Comparison of ENCODE assay signal across 11 cellular contexts in the genomic region with DNA sequence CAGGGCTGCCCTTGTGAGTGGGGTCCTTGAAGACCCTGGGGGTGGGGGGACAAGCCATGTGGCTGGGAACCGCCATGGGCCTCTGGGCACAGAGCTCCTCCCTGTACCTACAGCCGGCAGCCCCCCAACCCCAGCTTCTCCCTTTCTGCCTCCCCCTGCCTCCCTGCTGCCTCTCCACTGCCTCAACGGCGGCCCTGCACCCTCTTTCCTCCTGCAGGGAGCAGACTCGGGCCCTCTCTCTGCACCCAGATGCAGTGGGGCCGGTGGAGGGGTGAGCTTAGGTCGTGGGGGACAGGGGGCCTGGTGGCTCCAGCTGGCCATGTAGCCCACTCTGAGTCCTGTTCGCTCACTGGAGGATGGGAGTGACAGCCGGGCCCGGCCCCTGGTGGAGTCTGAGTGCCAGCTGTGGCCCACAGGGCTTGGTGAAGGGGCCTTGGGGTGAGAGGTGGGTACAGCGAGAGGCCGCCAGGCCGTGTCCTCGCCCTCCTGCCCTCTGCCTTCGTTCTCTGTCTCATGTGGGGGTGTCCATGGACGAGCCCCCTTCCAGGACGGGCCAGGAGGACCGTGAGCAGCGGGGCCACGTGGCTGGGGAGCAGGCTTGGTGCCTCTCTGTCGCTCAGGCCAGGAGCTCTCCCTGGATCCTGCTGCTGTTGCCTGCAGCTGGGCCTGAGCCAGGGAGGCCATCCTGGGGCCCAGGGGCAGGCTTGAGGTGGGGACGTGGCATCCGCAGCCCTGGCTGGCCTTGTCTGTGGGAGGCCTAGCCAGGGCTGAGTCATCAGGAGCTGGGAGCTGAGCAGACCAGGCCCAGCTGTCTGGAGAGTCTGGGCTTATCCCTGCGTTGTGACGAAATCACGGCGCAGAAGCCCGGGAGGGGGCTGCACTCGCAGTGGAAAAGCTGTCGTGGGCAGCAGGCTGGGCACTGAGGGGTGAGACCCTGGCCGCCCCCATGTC.
DNase-seq lines count a peak whose midpoint lies in the region; ATAC-seq and TF ChIP-seq lines count a peak whose summit lies in the region.
"Had no signal": no experiment of that assay in that cellular context is flagged by ENCODE, and none has a peak within 500 bp of the region (broad histone marks: within the 10 kb centered on the region; RNA-seq: fewer than 3 reads in every experiment).

No MANE protein-coding gene starts in this region.

- H3K36me3 ChIP-seq in Panc1 (ENCODE audit: control insufficient read depth, insufficient read depth, low read length) (no peaks in the 10 kb centered on the region), neural progenitor cell (no peaks in the 10 kb centered on the region)

- in situ Hi-C loops in Caki2 (cut with HindIII; ENCODE audit: low pct_unique_long_range_greater_than_20kb, low sequenced_read_pairs) = no loop called here
- in situ Hi-C loops in Panc1 (cut with HindIII; ENCODE audit: low pct_unique_long_range_greater_than_20kb, low sequenced_read_pairs) = no loop called here

- intact Hi-C loops in Panc1 (cut with micrococcal nuclease; ENCODE audit: unreplicated experiment) = no loop called here

- no peaks in the 10 kb centered on the region for H3F3A ChIP-seq in neural progenitor cell (ENCODE audit: low read depth)

- H2AFZ ChIP-seq in neural progenitor cell (replicated peaks) = no peak overlapping the region

- H3K27ac Mint-ChIP-seq in neural progenitor cell = no peak overlapping the region
- no peak overlapping the region for H3K27ac Mint-ChIP-seq in activated CD4-positive, alpha-beta memory T cell treated with anti-CD3 and anti-CD28 coated beads, Interleukin-2, amount 10 ng/mL, durations not matched to agents 7 days and 5 days
- H3K27ac Mint-ChIP-seq: T-helper 1 cell treated with Interleukin-12 subunit alpha and Interleukin-12 subunit beta and Interleukin-4 antibody, amounts not matched to agents 30 μg/mL and 1 μg/mL, for 36 hours had no signal

- H4K20me1 ChIP-seq in neural progenitor cell (ENCODE audit: low read depth) = no peaks in the 10 kb centered on the region

- H3K9me3 ChIP-seq in Panc1 (ENCODE audit: control insufficient read depth, insufficient read depth, low read depth, low read length) (no peaks in the 10 kb centered on the region), neural progenitor cell (ENCODE audit: low read depth) (no peaks in the 10 kb centered on the region)

- H3K4me1 ChIP-seq in Panc1 (ENCODE audit: control insufficient read depth, insufficient read depth, low read length) = no peaks in the 10 kb centered on the region
- H3K4me1 ChIP-seq in neural progenitor cell = no peaks in the 10 kb centered on the region

- H3K27me3 ChIP-seq in Panc1 (ENCODE audit: control insufficient read depth, insufficient read depth, low read length) (no peaks in the 10 kb centered on the region), neural progenitor cell (no peaks in the 10 kb centered on the region)

- peak; percentile 99 for ATAC-seq in Panc1
- no peak for ATAC-seq in HG03097 (IDR thresholded peaks at IDR 0.05; ENCODE audit: low FRiP score, unreplicated experiment)
- ATAC-seq in GM18520 (IDR thresholded peaks at IDR 0.05; ENCODE audit: unreplicated experiment) = no peak

- no TSS peak for BruUV-seq in Panc1 (replicated peaks; lab: Mats Ljungman, UMichigan)

- peak overlapping the region; percentile 53 for H3K4me3 Mint-ChIP-seq in neural progenitor cell
- H3K4me3 Mint-ChIP-seq in activated CD4-positive, alpha-beta memory T cell treated with anti-CD3 and anti-CD28 coated beads, Interleukin-2, amount 10 ng/mL, durations not matched to agents 7 days and 5 days = no peak overlapping the region
- H3K4me3 Mint-ChIP-seq: T-helper 1 cell treated with Interleukin-12 subunit alpha and Interleukin-12 subunit beta and Interleukin-4 antibody, amounts not matched to agents 30 μg/mL and 1 μg/mL, for 36 hours had no signal

- TF ChIP-seq CTCF in Panc1 (IDR thresholded peaks at IDR 0.05) (no peak), neural progenitor cell (IDR thresholded peaks at IDR 0.05) (no peak)

- peaks cover 9% of the 10 kb centered on the region for H3K4me1 Mint-ChIP-seq in neural progenitor cell
- H3K4me1 Mint-ChIP-seq in activated CD4-positive, alpha-beta memory T cell treated with anti-CD3 and anti-CD28 coated beads, Interleukin-2, amount 10 ng/mL, durations not matched to agents 7 days and 5 days = no peaks in the 10 kb centered on the region

- no peak overlapping the region for H3K27ac ChIP-seq in Panc1 (ENCODE audit: low read length)
- no peak overlapping the region for H3K27ac ChIP-seq in neural progenitor cell

- no peaks in the 10 kb centered on the region for H3K36me3 Mint-ChIP-seq in neural progenitor cell
- H3K36me3 Mint-ChIP-seq in activated CD4-positive, alpha-beta memory T cell treated with anti-CD3 and anti-CD28 coated beads, Interleukin-2, amount 10 ng/mL, durations not matched to agents 7 days and 5 days (ENCODE audit: low read depth) = no peaks in the 10 kb centered on the region

- no peaks in the 10 kb centered on the region for H3K27me3 Mint-ChIP-seq in neural progenitor cell (ENCODE audit: insufficient read depth, low read depth)
- peaks cover 14% of the 10 kb centered on the region for H3K27me3 Mint-ChIP-seq in activated CD4-positive, alpha-beta memory T cell treated with anti-CD3 and anti-CD28 coated beads, Interleukin-2, amount 10 ng/mL, durations not matched to agents 7 days and 5 days

- H3K9me3 Mint-ChIP-seq in neural progenitor cell = peaks cover 14% of the 10 kb centered on the region
- H3K9me3 Mint-ChIP-seq in activated CD4-positive, alpha-beta memory T cell treated with anti-CD3 and anti-CD28 coated beads, Interleukin-2, amount 10 ng/mL, durations not matched to agents 7 days and 5 days = no peaks in the 10 kb centered on the region
- H3K9me3 Mint-ChIP-seq: T-helper 1 cell treated with Interleukin-12 subunit alpha and Interleukin-12 subunit beta and Interleukin-4 antibody, amounts not matched to agents 30 μg/mL and 1 μg/mL, for 36 hours had no signal

- CTCF ChIA-PET in Panc1 (lab: Charles Lee) = no interaction called here
- CTCF ChIA-PET in activated CD4-positive, alpha-beta memory T cell treated with anti-CD3 and anti-CD28 coated beads, Interleukin-2, amount 10 ng/mL, durations not matched to agents 7 days and 5 days (lab: Charles Lee) = no interaction called here

- no peak overlapping the region for H3K9ac ChIP-seq in neural progenitor cell

- H3K4me3 ChIP-seq in Panc1 (ENCODE audit: low read depth in 2 of 2, low read length in 2 of 2) (no peak overlapping the region), neural progenitor cell (no peak overlapping the region)
- H3K4me3 ChIP-seq: skin epidermis had no signal

- DNase-seq in Caki2 (ENCODE audit: low read depth) (peak; percentile 34), Panc1 (ENCODE audit: low read depth, low spot score) (no peak), fibroblast of peridontal ligament (ENCODE audit: extremely low read depth) (peak; percentile 94), neural progenitor cell (ENCODE audit: low spot score) (no peak)
- DNase-seq in stimulated activated CD4-positive, alpha-beta T cell treated with anti-CD3 and anti-CD28 coated beads, Interleukin-4, amount 100 ng/mL, for 24 hours = no peak
- no peak for DNase-seq in activated CD4-positive, alpha-beta memory T cell treated with anti-CD3 and anti-CD28 coated beads, Interleukin-2, amount 10 ng/mL, durations not matched to agents 7 days and 5 days
- DNase-seq: cortex of kidney had no signal

- POLR2A ChIA-PET in Panc1 (lab: Charles Lee) = no interaction called here
- POLR2A ChIA-PET in activated CD4-positive, alpha-beta memory T cell treated with anti-CD3 and anti-CD28 coated beads, Interleukin-2, amount 10 ng/mL, durations not matched to agents 7 days and 5 days (lab: Charles Lee) = no interaction called here

- H3K79me2 ChIP-seq in neural progenitor cell (ENCODE audit: low read depth) = no peaks in the 10 kb centered on the region

- H3K4me2 ChIP-seq in neural progenitor cell = no peak overlapping the region

Comparison
In these comparisons a context has a peak if more than half of its experiments do, and no peak if none do; other contexts are left out.
1. DNase-seq: peak in Caki2 (single experiment) and fibroblast of peridontal ligament (single experiment); none in Panc1 (single experiment), neural progenitor cell (single experiment), stimulated activated CD4-positive, alpha-beta T cell treated with anti-CD3 and anti-CD28 coated beads, Interleukin-4, amount 100 ng/mL, for 24 hours (single experiment) and activated CD4-positive, alpha-beta memory T cell treated with anti-CD3 and anti-CD28 coated beads, Interleukin-2, amount 10 ng/mL, durations not matched to agents 7 days and 5 days (single experiment).